Comparison of ENCODE assay signal across 19 cellular contexts in genomic region chr1:63601061-63601460, GRCh38. TPM values are rescaled to one million over a fixed set of nuclear protein-coding genes. Genes with fewer than 3 reads are reported as not detected.
DNase-seq lines count a peak whose midpoint lies in the region; ATAC-seq, FAIRE-seq and TF ChIP-seq lines count a peak whose summit lies in the region.
"Had no signal": no experiment of that assay in that cellular context is flagged by ENCODE, and none has a peak within 500 bp of the region (broad histone marks: within the 10 kb centered on the region; RNA-seq: fewer than 3 reads in every experiment).

No MANE protein-coding gene starts in this region.

- H3K9ac ChIP-seq in Loucy (ENCODE audit: low read depth, low read length, poor library complexity, severe bottlenecking) = no peak overlapping the region

- H4K20me1 ChIP-seq in Loucy (ENCODE audit: insufficient read depth, low read length, poor library complexity, severe bottlenecking) (peaks cover 7% of the 10 kb centered on the region), osteoblast (ENCODE audit: insufficient read depth, low read length) (peaks cover 20% of the 10 kb centered on the region)

- H3K4me2 ChIP-seq in Loucy (ENCODE audit: low read depth, low read length, poor library complexity, severe bottlenecking) (peak overlapping the region; percentile 8), osteoblast (ENCODE audit: insufficient read depth, low read length) (no peak overlapping the region)

- TF ChIP-seq POLR2A in GM12892 (IDR thresholded peaks at IDR 0.05; ENCODE audit: low read depth, low read length) = no peak

- TF ChIP-seq CTCF in Loucy (conservative IDR thresholded peaks at IDR 0.05; ENCODE audit: low read length) (no peak), osteoblast (IDR thresholded peaks at IDR 0.05; ENCODE audit: extremely low read depth, low read depth, low read length) (no peak)

- peaks cover 72% of the 10 kb centered on the region; the same call in 1 of the 2 replicates for H3K79me2 ChIP-seq in Loucy (ENCODE audit: insufficient read depth, low read length)
- H3K79me2 ChIP-seq in osteoblast (ENCODE audit: insufficient read depth, low read length) = peaks cover 60% of the 10 kb centered on the region

- H3K9me2 ChIP-seq in Loucy (replicated peaks; ENCODE audit: low read depth, low read length) = no peaks in the 10 kb centered on the region

- no peaks in the 10 kb centered on the region for H3K9me3 ChIP-seq in Loucy (ENCODE audit: insufficient read depth, low read depth, low read length)
- no peaks in the 10 kb centered on the region for H3K9me3 ChIP-seq in osteoblast (ENCODE audit: low read depth, low read length)
- H3K9me3 ChIP-seq: SJSA1 had no signal

- DNase-seq in EH (ENCODE audit: low read depth) (peak; percentile 22), fibroblast of gingiva (ENCODE audit: low read depth) (peak; percentile 4), osteoblast (ENCODE audit: insufficient read length, low spot score, missing footprints) (peak; percentile 76), GM12892 (ENCODE audit: insufficient read length) (no peak), AML-193 (lab: John Stamatoyannopoulos, UW) (no peak), NCI-H748 (lab: John Stamatoyannopoulos, UW; ENCODE audit: unreplicated experiment) (no peak)
- DNase-seq: DMS79 treated with DMSO at 0.1 percent for 48 hours, HFFc6, MV-4-11, NCI-H1417, NCI-H187, NCI-H2107, NCI-H510A, NCI-H82, RPMI8226 had no signal

- ATAC-seq in HG03135 (IDR thresholded peaks at IDR 0.05; ENCODE audit: unreplicated experiment) = no peak

- no peak overlapping the region for H3K27ac ChIP-seq in osteoblast (ENCODE audit: low read depth, low read length)
- H3K27ac ChIP-seq: HL-60, SJSA1 had no signal

- H3K4me1 ChIP-seq in Loucy (ENCODE audit: insufficient read depth, low read length, poor library complexity, severe bottlenecking) = peaks cover 25% of the 10 kb centered on the region
- no peaks in the 10 kb centered on the region for H3K4me1 ChIP-seq in osteoblast (ENCODE audit: insufficient read depth, low read length)

- no peak overlapping the region for H3K4me3 ChIP-seq in Loucy (ENCODE audit: low read length, poor library complexity, severe bottlenecking)
- H3K4me3 ChIP-seq in osteoblast (ENCODE audit: insufficient read depth, low read length) = no peak overlapping the region
- H3K4me3 ChIP-seq: SJSA1 had no signal

- no peaks in the 10 kb centered on the region for H3F3A ChIP-seq in Loucy (ENCODE audit: low read depth)

- FAIRE-seq in GM12892 (lab: Jason Lieb, UNC) = no peak

- H3K36me3 ChIP-seq in Loucy (ENCODE audit: insufficient read depth, low read length) = no peaks in the 10 kb centered on the region
- H3K36me3 ChIP-seq in osteoblast (ENCODE audit: insufficient read depth, low read length) = no peaks in the 10 kb centered on the region
- H3K36me3 ChIP-seq: SJSA1 had no signal

- H3K27me3 ChIP-seq in Loucy (ENCODE audit: insufficient read depth, low read length, poor library complexity, severe bottlenecking) (no peaks in the 10 kb centered on the region), osteoblast (ENCODE audit: insufficient read depth, low read length) (no peaks in the 10 kb centered on the region)
- H3K27me3 ChIP-seq: SJSA1 had no signal

- H2AFZ ChIP-seq in Loucy (ENCODE audit: low read length) (no peak overlapping the region), osteoblast (ENCODE audit: low read length) (no peak overlapping the region)

RNA-seq across cellular contexts. Expression of gene PGM1, which starts 7.8 kb away (rescaled TPM):
- 126 and 128 TPM in 2 replicates for total RNA-seq in osteoblast
- 47.3 TPM for polyA plus RNA-seq in GM12892 (2012; ENCODE audit: missing spikeins)

Comparison
In these comparisons a context has a peak if more than half of its experiments do, and no peak if none do; other contexts are left out.
1. DNase-seq: peak in EH (single experiment), fibroblast of gingiva (single experiment) and osteoblast (single experiment); none in GM12892 (single experiment), AML-193 (0 of 2) and NCI-H748 (single experiment).